In the genomic region with DNA sequence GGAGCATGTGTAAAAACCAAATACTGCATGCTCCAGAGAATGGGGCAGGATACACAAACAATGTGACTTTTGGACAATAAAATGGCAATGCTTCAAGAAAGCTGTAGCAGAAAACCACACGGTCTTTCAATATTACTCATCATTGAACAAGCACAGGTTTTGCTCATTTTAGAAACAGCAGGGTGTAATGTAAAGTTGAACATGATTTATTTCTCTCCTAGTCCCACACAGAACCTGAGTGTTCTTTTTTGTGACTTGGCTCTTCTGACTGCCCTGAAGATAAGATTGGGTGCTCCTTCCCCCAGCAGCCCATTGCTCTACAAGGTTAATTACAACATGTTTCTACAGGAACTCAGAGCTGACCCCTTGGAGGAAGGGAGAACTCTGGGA, we compare ENCODE assay signal across 8 cellular contexts. TPM values are rescaled to one million over a fixed set of nuclear protein-coding genes. Genes with fewer than 3 reads are reported as not detected.
DNase-seq lines count a peak whose midpoint lies in the region; ATAC-seq and TF ChIP-seq lines count a peak whose summit lies in the region.
"Not testable (repeated sequence)": the region's sequence is repeated elsewhere in the genome, so short reads cannot be mapped to it uniquely, and the experiment has no call there.

No MANE protein-coding gene starts in this region.

- H3K4me3 Mint-ChIP-seq in CD4-positive, CD25-positive, alpha-beta regulatory T cell = peak overlapping the region in 2 of 4 donors; percentile 58 to 59
- H3K4me3 Mint-ChIP-seq in activated T-cell treated with anti-CD3 and anti-CD28 coated beads, Interleukin-2, amount 50 U/mL, for 72 hours = peak overlapping the region; percentile 57 to 87

- H3K9me3 Mint-ChIP-seq in CD4-positive, CD25-positive, alpha-beta regulatory T cell; activated T-cell treated with anti-CD3 and anti-CD28 coated beads, Interleukin-2, amount 50 U/mL, for 72 hours: not testable (repeated sequence)

- not testable (repeated sequence) for H3K79me2 ChIP-seq in OCI-LY3 (ENCODE audit: low read length)

- peak overlapping the region; percentile 53 for H3K27ac ChIP-seq in CD4-positive, CD25-positive, alpha-beta regulatory T cell (ENCODE audit: insufficient read depth, low read length, poor library complexity, severe bottlenecking)
- H3K27ac ChIP-seq in OCI-LY3 (ENCODE audit: low read length) = peak overlapping the region; percentile 22
- H3K27ac ChIP-seq in foreskin keratinocyte = peak overlapping the region; percentile 40

- H3K27me3 ChIP-seq in CD4-positive, CD25-positive, alpha-beta regulatory T cell (ENCODE audit: control insufficient read depth, insufficient read depth, low read length); OCI-LY3 (ENCODE audit: low read depth, low read length); foreskin keratinocyte: not testable (repeated sequence)

- not testable (repeated sequence) for H4K20me1 ChIP-seq in OCI-LY3 (ENCODE audit: insufficient read depth, low read length)

- DNase-seq in CD4-positive, CD25-positive, alpha-beta regulatory T cell; activated T-cell treated with anti-CD3 and anti-CD28 coated beads, Interleukin-2, amount 50 U/mL, for 72 hours; foreskin keratinocyte: not testable (repeated sequence)

- H3K4me1 Mint-ChIP-seq in CD4-positive, CD25-positive, alpha-beta regulatory T cell = peaks cover 7 to 24% (median 16%) of the 10 kb centered on the region in 4 donors
- H3K4me1 Mint-ChIP-seq in activated T-cell treated with anti-CD3 and anti-CD28 coated beads, Interleukin-2, amount 50 U/mL, for 72 hours (ENCODE audit: low read depth) = peaks cover 38% of the 10 kb centered on the region

- H3K4me2 ChIP-seq in OCI-LY3 (ENCODE audit: low read length) = peak overlapping the region; percentile 76

- not testable (repeated sequence) for H2AFZ ChIP-seq in OCI-LY3 (ENCODE audit: low read depth, low read length)

- peak; percentile 36 to 40 for ATAC-seq in CD4-positive, CD25-positive, alpha-beta regulatory T cell (ENCODE audit: low read depth in 2 of 2)
- ATAC-seq in GM18909 (IDR thresholded peaks at IDR 0.05; ENCODE audit: poor library complexity, unreplicated experiment) (peak; percentile 73), GM21447 (IDR thresholded peaks at IDR 0.05; ENCODE audit: unreplicated experiment) (peak; percentile 77), HG02840 (IDR thresholded peaks at IDR 0.05; ENCODE audit: low FRiP score, unreplicated experiment) (peak; percentile 69), HG03175 (IDR thresholded peaks at IDR 0.05; ENCODE audit: unreplicated experiment) (peak; percentile 62), foreskin keratinocyte (peak; percentile 17)
- peak; percentile 78 to 81 for ATAC-seq in activated T-cell treated with anti-CD3 and anti-CD28 coated beads, Interleukin-2, amount 50 U/mL, for 72 hours (replicated peaks in 1 of 2)

- not testable (repeated sequence) for H3K4me1 ChIP-seq in CD4-positive, CD25-positive, alpha-beta regulatory T cell (ENCODE audit: control insufficient read depth, insufficient read depth, low read length, poor library complexity, severe bottlenecking)
- H3K4me1 ChIP-seq in OCI-LY3 (ENCODE audit: low read length) (peaks cover 28% of the 10 kb centered on the region), foreskin keratinocyte (peaks cover 15% of the 10 kb centered on the region)

- not testable (repeated sequence) for H3K36me3 Mint-ChIP-seq in CD4-positive, CD25-positive, alpha-beta regulatory T cell; activated T-cell treated with anti-CD3 and anti-CD28 coated beads, Interleukin-2, amount 50 U/mL, for 72 hours (ENCODE audit: insufficient read depth in 2 of 2)

- not testable (repeated sequence) for H3K9me3 ChIP-seq in CD4-positive, CD25-positive, alpha-beta regulatory T cell (ENCODE audit: control insufficient read depth in 2 of 2, low read length in 2 of 2); OCI-LY3 (ENCODE audit: insufficient read depth, low read length)

- H3K9ac ChIP-seq in OCI-LY3 (ENCODE audit: low read length) = not testable (repeated sequence)

- peak overlapping the region in 2 of 3 donors; percentile 85 to 89 for H3K27ac Mint-ChIP-seq in CD4-positive, CD25-positive, alpha-beta regulatory T cell
- peak overlapping the region; percentile 89 for H3K27ac Mint-ChIP-seq in activated T-cell treated with anti-CD3 and anti-CD28 coated beads, Interleukin-2, amount 50 U/mL, for 72 hours

- H3K27me3 Mint-ChIP-seq in CD4-positive, CD25-positive, alpha-beta regulatory T cell = not testable (repeated sequence)
- H3K27me3 Mint-ChIP-seq in activated T-cell treated with anti-CD3 and anti-CD28 coated beads, Interleukin-2, amount 50 U/mL, for 72 hours (ENCODE audit: low read depth) = peaks cover 17% of the 10 kb centered on the region

- not testable (repeated sequence) for TF ChIP-seq CTCF in OCI-LY3 (IDR thresholded peaks at IDR 0.05; ENCODE audit: low read depth, low read length); foreskin keratinocyte (conservative IDR thresholded peaks at IDR 0.05)

- not testable (repeated sequence) for H3K36me3 ChIP-seq in CD4-positive, CD25-positive, alpha-beta regulatory T cell (ENCODE audit: control insufficient read depth, insufficient read depth, low read length); OCI-LY3 (replicated peaks; ENCODE audit: low read depth, low read length)

- H3K4me3 ChIP-seq in CD4-positive, CD25-positive, alpha-beta regulatory T cell (ENCODE audit: low read depth, low read length) = not testable (repeated sequence)
- H3K4me3 ChIP-seq in OCI-LY3 (ENCODE audit: low read length) = peak overlapping the region; percentile 59

RNA-seq across cellular contexts. Expression of gene FAM185A, which starts 35.1 kb away (rescaled TPM):
- total RNA-seq in CD4-positive, CD25-positive, alpha-beta regulatory T cell = 6.4 TPM
- polyA plus RNA-seq in CD4-positive, CD25-positive, alpha-beta regulatory T cell = 1 to 10 TPM; 6.1 to 7.3 (median 6.6) TPM
- 1 to 10 TPM; 7.0 to 8.3 TPM for total RNA-seq in activated T-cell treated with anti-CD3 and anti-CD28 coated beads, Interleukin-2, amount 50 U/mL, for 72 hours
- total RNA-seq in foreskin keratinocyte = 4.4 and 5.2 TPM in 2 replicates
- 2.5 and 2.7 TPM in 2 replicates for polyA plus RNA-seq in foreskin keratinocyte

RNA-seq across cellular contexts. Expression of gene POLR2J2, which starts 42.2 kb away (rescaled TPM):
- total RNA-seq in CD4-positive, CD25-positive, alpha-beta regulatory T cell = 56.4 TPM
- polyA plus RNA-seq in CD4-positive, CD25-positive, alpha-beta regulatory T cell = 1 to 10 TPM; 1.3 to 3.3 (median 1.9) TPM
- 10 to 100 TPM; 11.4 to 23.4 TPM for total RNA-seq in activated T-cell treated with anti-CD3 and anti-CD28 coated beads, Interleukin-2, amount 50 U/mL, for 72 hours
- total RNA-seq in foreskin keratinocyte = 1.4 and 5.9 TPM in 2 replicates
- polyA plus RNA-seq in foreskin keratinocyte = 0.35 and 2.9 TPM in 2 replicates

Comparison
In these comparisons a context has a peak if more than half of its experiments do, and no peak if none do; other contexts are left out.
1. ATAC-seq: peak in every context shown above with its lines; median percentile 80 in activated T-cell treated with anti-CD3 and anti-CD28 coated beads, Interleukin-2, amount 50 U/mL, for 72 hours; 77 in GM21447; 73 in GM18909; 69 in HG02840; 62 in HG03175; 38 in CD4-positive, CD25-positive, alpha-beta regulatory T cell; 17 in foreskin keratinocyte.